Comparison of ENCODE assay signal across 10 cellular contexts in genomic region chr14:100438678-100439592, GRCh38.
DNase-seq lines count a peak whose midpoint lies in the region; ATAC-seq and TF ChIP-seq lines count a peak whose summit lies in the region.
"Had no signal": no experiment of that assay in that cellular context is flagged by ENCODE, and none has a peak within 500 bp of the region (broad histone marks: within the 10 kb centered on the region; RNA-seq: fewer than 3 reads in every experiment).

No MANE protein-coding gene starts in this region.

- no peaks in the 10 kb centered on the region for H3K27me3 Mint-ChIP-seq in activated T-cell treated with anti-CD3 and anti-CD28 coated beads, Interleukin-2, amount 50 U/mL, for 4 hours (ENCODE audit: low read depth)
- H3K27me3 Mint-ChIP-seq: activated naive CD4-positive, alpha-beta T cell treated with anti-CD3 and anti-CD28 coated beads, Interleukin-2, amount 50 U/mL, for 24 hours; stimulated activated naive CD8-positive, alpha-beta T cell treated with anti-CD3 and anti-CD28 coated beads, Interleukin-15, Interleukin-2, amounts not matched to agents 100 ng/mL and 50 ng/mL, for 24 hours had no signal

- H3K36me3 Mint-ChIP-seq in activated T-cell treated with anti-CD3 and anti-CD28 coated beads, Interleukin-2, amount 50 U/mL, for 4 hours (ENCODE audit: insufficient read depth) = no peaks in the 10 kb centered on the region
- H3K36me3 Mint-ChIP-seq: activated naive CD4-positive, alpha-beta T cell treated with anti-CD3 and anti-CD28 coated beads, Interleukin-2, amount 50 U/mL, for 24 hours had no signal

- no peak overlapping the region for H3K4me3 Mint-ChIP-seq in activated T-cell treated with anti-CD3 and anti-CD28 coated beads, Interleukin-2, amount 50 U/mL, for 4 hours
- H3K4me3 Mint-ChIP-seq: activated naive CD4-positive, alpha-beta T cell treated with anti-CD3 and anti-CD28 coated beads, Interleukin-2, amount 50 U/mL, for 24 hours; stimulated activated naive CD8-positive, alpha-beta T cell treated with anti-CD3 and anti-CD28 coated beads, Interleukin-15, Interleukin-2, amounts not matched to agents 100 ng/mL and 50 ng/mL, for 24 hours had no signal

- DNase-seq in left cardiac atrium = peak; percentile 35
- DNase-seq in Right ventricle myocardium inferior (ENCODE audit: missing footprints) = no peak
- DNase-seq in activated T-cell treated with anti-CD3 and anti-CD28 coated beads, Interleukin-2, amount 50 U/mL, for 4 hours = peak; percentile 45
- peak; percentile 96 for DNase-seq in kidney tubule cell (ENCODE audit: low spot score)
- DNase-seq in stimulated activated CD8-positive, alpha-beta memory T cell treated with anti-CD3 and anti-CD28 coated beads, Interleukin-4, amount 100 ng/mL, for 48 hours = peak; percentile 73
- DNase-seq in iPS-NIHi7 (ENCODE audit: extremely low spot score) = no peak
- DNase-seq in pons (ENCODE audit: low spot score) = no peak
- no peak for DNase-seq in GM13976 (ENCODE audit: low spot score)

- in situ Hi-C loops in GM13976 (cut with MboI; ENCODE audit: low sequenced_read_pairs, unreplicated experiment) = no loop called here

- TF ChIP-seq CTCF in GM13976 (IDR thresholded peaks at IDR 0.05; ENCODE audit: borderline replicate concordance, control extremely low read depth, extremely low read depth, insufficient read depth, missing control alignments) = no peak

- intact Hi-C loops in left cardiac atrium (cut with DNase I) (no loop called here), Right ventricle myocardium inferior (cut with DNase I) (no loop called here)

- peaks cover 24% of the 10 kb centered on the region for H3K4me1 Mint-ChIP-seq in activated T-cell treated with anti-CD3 and anti-CD28 coated beads, Interleukin-2, amount 50 U/mL, for 4 hours (ENCODE audit: low read depth)

- no peaks in the 10 kb centered on the region for H3K9me3 Mint-ChIP-seq in activated T-cell treated with anti-CD3 and anti-CD28 coated beads, Interleukin-2, amount 50 U/mL, for 4 hours
- H3K9me3 Mint-ChIP-seq: activated naive CD4-positive, alpha-beta T cell treated with anti-CD3 and anti-CD28 coated beads, Interleukin-2, amount 50 U/mL, for 24 hours; stimulated activated naive CD8-positive, alpha-beta T cell treated with anti-CD3 and anti-CD28 coated beads, Interleukin-15, Interleukin-2, amounts not matched to agents 100 ng/mL and 50 ng/mL, for 24 hours had no signal

- ATAC-seq in left cardiac atrium (peak in 1 of 2 donors; percentile 74), Right ventricle myocardium inferior (no peak)
- peak; percentile 93 to 98 for ATAC-seq in activated T-cell treated with anti-CD3 and anti-CD28 coated beads, Interleukin-2, amount 50 U/mL, for 4 hours

Comparison
In these comparisons a context has a peak if more than half of its experiments do, and no peak if none do; other contexts are left out.
1. DNase-seq: peak in left cardiac atrium (single experiment), activated T-cell treated with anti-CD3 and anti-CD28 coated beads, Interleukin-2, amount 50 U/mL, for 4 hours (single experiment), kidney tubule cell (single experiment) and stimulated activated CD8-positive, alpha-beta memory T cell treated with anti-CD3 and anti-CD28 coated beads, Interleukin-4, amount 100 ng/mL, for 48 hours (single experiment); none in Right ventricle myocardium inferior (single experiment), iPS-NIHi7 (single experiment), pons (single experiment) and GM13976 (single experiment).